In the genomic region with DNA sequence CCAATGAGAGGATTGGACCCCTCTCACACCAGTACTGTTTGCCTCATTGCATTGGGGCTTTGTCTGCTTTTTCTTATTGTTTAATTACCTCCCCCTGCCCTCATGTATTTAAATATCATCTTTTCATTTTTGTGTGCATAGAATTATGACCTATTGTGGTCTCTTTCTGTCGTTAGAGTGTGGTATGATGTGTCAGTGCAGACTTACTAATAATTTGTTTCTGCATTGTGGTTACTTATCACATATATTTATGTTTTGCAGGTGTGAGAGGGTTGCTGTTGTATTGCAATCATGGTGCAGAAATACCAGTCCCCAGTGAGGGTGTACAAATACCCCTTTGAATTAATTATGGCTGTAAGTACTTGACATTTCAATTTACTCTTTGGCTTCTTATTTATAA, we compare ENCODE assay signal across 11 cellular contexts. TPM values are rescaled to one million over a fixed set of nuclear protein-coding genes. Genes with fewer than 3 reads are reported as not detected.
DNase-seq lines count a peak whose midpoint lies in the region; ATAC-seq, FAIRE-seq and TF ChIP-seq lines count a peak whose summit lies in the region.
"Had no signal": no experiment of that assay in that cellular context is flagged by ENCODE, and none has a peak within 500 bp of the region (broad histone marks: within the 10 kb centered on the region; RNA-seq: fewer than 3 reads in every experiment).

No MANE protein-coding gene starts in this region.

- H3K4me1 Mint-ChIP-seq in activated naive CD4-positive, alpha-beta T cell treated with anti-CD3 and anti-CD28 coated beads, Interleukin-2, amount 10 ng/mL, durations not matched to agents 7 days and 5 days: peaks cover 74% of the 10 kb centered on the region
- H3K4me1 Mint-ChIP-seq in activated naive CD8-positive, alpha-beta T cell treated with anti-CD3 and anti-CD28 coated beads, Interleukin-2, amount 10 ng/mL, durations not matched to agents 7 days and 5 days: peaks cover 60% of the 10 kb centered on the region

- H3K27ac Mint-ChIP-seq in activated naive CD4-positive, alpha-beta T cell treated with anti-CD3 and anti-CD28 coated beads, Interleukin-2, amount 10 ng/mL, durations not matched to agents 7 days and 5 days: no peak overlapping the region
- H3K27ac Mint-ChIP-seq in activated naive CD8-positive, alpha-beta T cell treated with anti-CD3 and anti-CD28 coated beads, Interleukin-2, amount 10 ng/mL, durations not matched to agents 7 days and 5 days: no peak overlapping the region

- peaks cover 59% of the 10 kb centered on the region for H3K4me1 ChIP-seq in lower lobe of right lung
- H3K4me1 ChIP-seq in transverse colon: peaks cover 10 to 48% (median 21%) of the 10 kb centered on the region in 4 donors

- 45 to 66% methylated on average over 1 of the region's 1 CpG for WGBS in transverse colon (ENCODE audit: low coverage in 1 of 2), 2 donors

- H3K4me3 Mint-ChIP-seq in activated naive CD4-positive, alpha-beta T cell treated with anti-CD3 and anti-CD28 coated beads, Interleukin-2, amount 10 ng/mL, durations not matched to agents 7 days and 5 days: peak overlapping the region; percentile 31
- H3K4me3 Mint-ChIP-seq in activated naive CD8-positive, alpha-beta T cell treated with anti-CD3 and anti-CD28 coated beads, Interleukin-2, amount 10 ng/mL, durations not matched to agents 7 days and 5 days: peak overlapping the region; percentile 72

- ATAC-seq in activated naive CD8-positive, alpha-beta T cell treated with anti-CD3 and anti-CD28 coated beads, Interleukin-2, amount 10 ng/mL, durations not matched to agents 7 days and 5 days (ENCODE audit: low read depth): no peak
- no peak for ATAC-seq in lower lobe of right lung

- no peak for FAIRE-seq in GM12892 (lab: Jason Lieb, UNC)

- TF ChIP-seq POLR2A in transverse colon (IDR thresholded peaks at IDR 0.05) (no peak), GM12892 (IDR thresholded peaks at IDR 0.05; ENCODE audit: low read depth, low read length) (no peak)

- H3K4me3 ChIP-seq in lower lobe of right lung (peak overlapping the region; percentile 72), transverse colon (peak overlapping the region in 1 of 4 donors; percentile 9)
- H3K4me3 ChIP-seq: cardiac muscle cell, SJCRH30 had no signal

- POLR2A ChIA-PET in activated naive CD8-positive, alpha-beta T cell treated with anti-CD3 and anti-CD28 coated beads, Interleukin-2, amount 10 ng/mL, durations not matched to agents 7 days and 5 days (lab: Charles Lee): interaction anchor here (1.3 to 7.1 kb wide), 2 partner anchors 14 to 36 kb away, joined by 4 to 100 read pairs; no protein-coding TSS in a partner anchor

- CTCF ChIA-PET in activated naive CD4-positive, alpha-beta T cell treated with anti-CD3 and anti-CD28 coated beads, Interleukin-2, amount 10 ng/mL, durations not matched to agents 7 days and 5 days (lab: Charles Lee): interaction anchor here (1.0 kb wide), 1 partner anchor 104 kb away, joined by 4 read pairs; no protein-coding TSS in a partner anchor

- in situ Hi-C loops in transverse colon (cut with MboI; ENCODE audit: low pct_ligation_motif_present in 1 of 4, low pct_unique_long_range_greater_than_20kb in 1 of 4, low sequenced_read_pairs in 3 of 4): no loop called here

- DNase-seq in activated naive CD4-positive, alpha-beta T cell treated with anti-CD3 and anti-CD28 coated beads, Interleukin-2, amount 10 ng/mL, durations not matched to agents 7 days and 5 days: no peak
- no peak for DNase-seq in activated naive CD4-positive, alpha-beta T cell treated with Interleukin-2 at 50 U/mL for 16 hours
- no peak for DNase-seq in activated naive CD8-positive, alpha-beta T cell treated with anti-CD3 and anti-CD28 coated beads, Interleukin-2, amount 10 ng/mL, durations not matched to agents 7 days and 5 days
- DNase-seq in lower lobe of right lung (no peak), transverse colon (no peak), GM12892 (ENCODE audit: insufficient read length) (no peak), MV-4-11 (lab: John Stamatoyannopoulos, UW) (no peak)
- DNase-seq in activated effector memory CD4-positive, alpha-beta T cell treated with Interleukin-2 at 50 U/mL for 16 hours: no peak
- DNase-seq: SJCRH30; stimulated activated CD4-positive, alpha-beta T cell treated with anti-CD3 and anti-CD28 coated beads, Interleukin-2, amount 100 ng/mL, for 24 hours had no signal

- TF ChIP-seq CTCF in lower lobe of right lung (IDR thresholded peaks at IDR 0.05) (no peak), transverse colon (IDR thresholded peaks at IDR 0.05) (no peak)

- H3K27me3 ChIP-seq in lower lobe of right lung (ENCODE audit: low read depth): no peaks in the 10 kb centered on the region
- no peaks in the 10 kb centered on the region for H3K27me3 ChIP-seq in transverse colon
- H3K27me3 ChIP-seq: cardiac muscle cell, SJCRH30 had no signal

- peaks cover 64% of the 10 kb centered on the region for H3K36me3 Mint-ChIP-seq in activated naive CD4-positive, alpha-beta T cell treated with anti-CD3 and anti-CD28 coated beads, Interleukin-2, amount 10 ng/mL, durations not matched to agents 7 days and 5 days
- peaks cover 51% of the 10 kb centered on the region for H3K36me3 Mint-ChIP-seq in activated naive CD8-positive, alpha-beta T cell treated with anti-CD3 and anti-CD28 coated beads, Interleukin-2, amount 10 ng/mL, durations not matched to agents 7 days and 5 days

- peaks cover 5% of the 10 kb centered on the region for H3K9me3 Mint-ChIP-seq in activated naive CD4-positive, alpha-beta T cell treated with anti-CD3 and anti-CD28 coated beads, Interleukin-2, amount 10 ng/mL, durations not matched to agents 7 days and 5 days
- H3K9me3 Mint-ChIP-seq in activated naive CD8-positive, alpha-beta T cell treated with anti-CD3 and anti-CD28 coated beads, Interleukin-2, amount 10 ng/mL, durations not matched to agents 7 days and 5 days: peaks cover 2% of the 10 kb centered on the region

- no peaks in the 10 kb centered on the region for H3K27me3 Mint-ChIP-seq in activated naive CD4-positive, alpha-beta T cell treated with anti-CD3 and anti-CD28 coated beads, Interleukin-2, amount 10 ng/mL, durations not matched to agents 7 days and 5 days
- H3K27me3 Mint-ChIP-seq in activated naive CD8-positive, alpha-beta T cell treated with anti-CD3 and anti-CD28 coated beads, Interleukin-2, amount 10 ng/mL, durations not matched to agents 7 days and 5 days: no peaks in the 10 kb centered on the region

- intact Hi-C loops in lower lobe of right lung (cut with DNase I) (no loop called here), transverse colon (cut with DNase I; ENCODE audit: low total_unique reads) (loop anchor here (5.0 kb wide), 2 partner anchors 51 to 594 kb away; no protein-coding TSS in a partner anchor)

- H3K9me3 ChIP-seq in lower lobe of right lung (no peaks in the 10 kb centered on the region), transverse colon (no peaks in the 10 kb centered on the region)

- peaks cover 36% of the 10 kb centered on the region for H3K36me3 ChIP-seq in lower lobe of right lung
- no peaks in the 10 kb centered on the region for H3K36me3 ChIP-seq in transverse colon

- TF ChIP-seq EP300 in transverse colon (IDR thresholded peaks at IDR 0.05; ENCODE audit: low read depth): no peak

- H3K27ac ChIP-seq in lower lobe of right lung (peak overlapping the region; percentile 98), transverse colon (peak overlapping the region; percentile 16 to 99 (median 66))
- H3K27ac ChIP-seq: cardiac muscle cell, SJCRH30 had no signal

RNA-seq across cellular contexts. Expression of gene SEC14L1, which starts 2.5 kb away (rescaled TPM):
- total RNA-seq in activated naive CD8-positive, alpha-beta T cell treated with anti-CD3 and anti-CD28 coated beads, Interleukin-2, amount 10 ng/mL, durations not matched to agents 7 days and 5 days: 10 to 100 TPM; 74.6 to 77.5 TPM
- total RNA-seq in lower lobe of right lung (146 TPM), transverse colon (10 to 100 TPM; 16.8 to 34.6 (median 23.8) TPM)
- 29.6 TPM for polyA plus RNA-seq in GM12892 (2012; ENCODE audit: missing spikeins)
